21 cellular contexts compared by ENCODE assay signal in the genomic region with DNA sequence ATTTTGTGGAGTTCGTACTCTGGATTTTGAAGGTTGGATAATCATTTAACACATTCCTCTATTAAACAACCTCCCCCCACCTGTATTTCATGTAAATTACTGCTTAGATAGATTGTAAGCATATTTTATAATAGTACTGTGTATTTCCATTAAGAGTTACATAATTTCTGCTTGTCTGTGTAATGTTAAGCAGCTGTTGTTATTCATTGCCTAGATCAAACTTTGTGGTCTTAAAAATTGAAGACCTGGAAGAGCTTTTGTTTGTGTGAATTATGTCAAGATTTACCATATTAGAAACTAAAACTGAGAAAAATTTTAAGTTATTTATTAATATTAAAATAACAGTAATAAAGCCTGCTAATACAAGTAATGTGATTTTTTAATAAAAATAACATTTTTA. TPM values are rescaled to one million over a fixed set of nuclear protein-coding genes. Genes with fewer than 3 reads are reported as not detected.
DNase-seq lines count a peak whose midpoint lies in the region; ATAC-seq and TF ChIP-seq lines count a peak whose summit lies in the region.
"Had no signal": no experiment of that assay in that cellular context is flagged by ENCODE, and none has a peak within 500 bp of the region (broad histone marks: within the 10 kb centered on the region; RNA-seq: fewer than 3 reads in every experiment).

No MANE protein-coding gene starts in this region.

- DNase-seq in CD4-positive, alpha-beta T cell = no peak
- DNase-seq in LHCN-M2 (ENCODE audit: low read depth) (peak; percentile 33), fibroblast of peridontal ligament (ENCODE audit: extremely low read depth) (peak; percentile 40), psoas muscle (no peak), posterior cingulate gyrus (no peak)
- DNase-seq: Caco-2; CD4-positive, CD25-positive, alpha-beta regulatory T cell; DMS 273 treated with DMSO at 0.1 percent for 48 hours; DND-41; H7; HFFc6; NCI-H1105; NCI-H2029 treated with DMSO at 0.1 percent for 48 hours; NCI-H2171; NCI-H345; NCI-H524; OCI-M1 had no signal

- H3K36me3 Mint-ChIP-seq in CD4-positive, alpha-beta T cell (ENCODE audit: low read depth) = peaks cover 37% of the 10 kb centered on the region

- H3K27ac ChIP-seq in CD4-positive, alpha-beta T cell (ENCODE audit: low read depth, low read length) = no peak overlapping the region
- H3K27ac ChIP-seq in psoas muscle = peak overlapping the region; percentile 4
- H3K27ac ChIP-seq: KMS-11, SJSA1 had no signal

- peaks cover 87% of the 10 kb centered on the region for H3K4me1 Mint-ChIP-seq in CD4-positive, alpha-beta T cell (ENCODE audit: low read depth)

- POLR2A ChIA-PET in CD4-positive, alpha-beta T cell (lab: Charles Lee) = interaction anchor here (0.9 to 1.0 kb wide), 3 partner anchors 11 to 45 kb away, joined by 3 read pairs; partner anchors contain the start of gene SETD5

- CTCF ChIA-PET in CD4-positive, alpha-beta T cell (lab: Charles Lee) = interaction anchor here (1.2 to 1.4 kb wide), 2 partner anchors 9 to 12 kb away, joined by 4 to 5 read pairs; no protein-coding TSS in a partner anchor

- H3K9me3 ChIP-seq in CD4-positive, alpha-beta T cell (ENCODE audit: control insufficient read depth, low read length) = no peaks in the 10 kb centered on the region
- H3K9me3 ChIP-seq in psoas muscle = no peaks in the 10 kb centered on the region
- H3K9me3 ChIP-seq: Caco-2, SJSA1 had no signal

- peak overlapping the region; percentile 51 for H3K27ac Mint-ChIP-seq in CD4-positive, alpha-beta T cell

- intact Hi-C loops in CD4-positive, alpha-beta T cell (cut with DNase I, micrococcal nuclease) = no loop called here
- intact Hi-C loops in psoas muscle (cut with DNase I) (no loop called here), posterior cingulate gyrus (cut with DNase I) (no loop called here)

- no peak overlapping the region for H3K4me3 ChIP-seq in psoas muscle
- H3K4me3 ChIP-seq: SJSA1 had no signal

- H3K4me3 Mint-ChIP-seq in CD4-positive, alpha-beta T cell = no peak overlapping the region
- H3K4me3 Mint-ChIP-seq: HFFc6 had no signal

- no peak for TF ChIP-seq CTCF in CD4-positive, alpha-beta T cell (IDR thresholded peaks at IDR 0.05)
- TF ChIP-seq CTCF in psoas muscle (IDR thresholded peaks at IDR 0.05) = no peak

- H3K9me3 Mint-ChIP-seq in CD4-positive, alpha-beta T cell = no peaks in the 10 kb centered on the region
- H3K9me3 Mint-ChIP-seq: CD4-positive, CD25-positive, alpha-beta regulatory T cell; HFFc6 had no signal

- no peaks in the 10 kb centered on the region for H3K27me3 ChIP-seq in CD4-positive, alpha-beta T cell (ENCODE audit: control insufficient read depth, insufficient read depth, low read length)
- H3K27me3 ChIP-seq in psoas muscle (ENCODE audit: insufficient read depth in 3 of 3, low read length in 2 of 3) = no peaks in the 10 kb centered on the region
- H3K27me3 ChIP-seq: SJSA1 had no signal

- H3K36me3 ChIP-seq in psoas muscle (ENCODE audit: insufficient read depth in 1 of 2, low read depth in 1 of 2) = no peaks in the 10 kb centered on the region

- 75 to 86% (median 82%) methylated on average over 1 of the region's 1 CpG for WGBS in psoas muscle, 3 donors

- ATAC-seq in CD4-positive, alpha-beta T cell (ENCODE audit: poor library complexity) = no peak
- ATAC-seq in psoas muscle (no peak), HG02588 (IDR thresholded peaks at IDR 0.05; ENCODE audit: unreplicated experiment) (no peak), HG03196 (IDR thresholded peaks at IDR 0.05; ENCODE audit: unreplicated experiment) (no peak)

- H3K27me3 Mint-ChIP-seq in CD4-positive, alpha-beta T cell = no peaks in the 10 kb centered on the region
- H3K27me3 Mint-ChIP-seq: CD4-positive, CD25-positive, alpha-beta regulatory T cell had no signal

- peaks cover 91% of the 10 kb centered on the region for H3K4me1 ChIP-seq in psoas muscle
- H3K4me1 ChIP-seq: SJSA1 had no signal

RNA-seq across cellular contexts. Expression of gene SETD5, which starts 11.1 kb away (rescaled TPM):
- 10 to 100 TPM; 58.5 to 67.6 TPM for total RNA-seq in CD4-positive, alpha-beta T cell
- total RNA-seq in LHCN-M2 (2014; rRNA removed) (51.2 and 51.8 TPM in 2 replicates), psoas muscle (10 to 100 TPM; 58.3 to 69.3 (median 66.6) TPM)
- 28.9 TPM for polyA plus RNA-seq in LHCN-M2 (2012)
- 10 to 100 TPM; 12.8 to 34.8 (median 19.7) TPM for polyA plus RNA-seq in psoas muscle

RNA-seq across cellular contexts. Expression of gene THUMPD3, which starts 45.7 kb away (rescaled TPM):
- total RNA-seq in CD4-positive, alpha-beta T cell = 10 to 100 TPM; 74.2 to 78.0 TPM
- 46.8 and 55.0 TPM in 2 replicates for total RNA-seq in LHCN-M2 (2014; rRNA removed)
- polyA plus RNA-seq in LHCN-M2 (2012) = 35.7 TPM
- total RNA-seq in psoas muscle = 10 to 100 TPM; 40.0 to 57.7 (median 52.9) TPM
- 10 to 100 TPM; 42.8 to 70.5 (median 59.0) TPM for polyA plus RNA-seq in psoas muscle

Comparison
In these comparisons a context has a peak if more than half of its experiments do, and no peak if none do; other contexts are left out.
1. DNase-seq: peak in LHCN-M2 (single experiment) and fibroblast of peridontal ligament (single experiment); none in CD4-positive, alpha-beta T cell (0 of 10), psoas muscle (0 of 2) and posterior cingulate gyrus (0 of 10).